12 cellular contexts compared by ENCODE assay signal in the genomic region with DNA sequence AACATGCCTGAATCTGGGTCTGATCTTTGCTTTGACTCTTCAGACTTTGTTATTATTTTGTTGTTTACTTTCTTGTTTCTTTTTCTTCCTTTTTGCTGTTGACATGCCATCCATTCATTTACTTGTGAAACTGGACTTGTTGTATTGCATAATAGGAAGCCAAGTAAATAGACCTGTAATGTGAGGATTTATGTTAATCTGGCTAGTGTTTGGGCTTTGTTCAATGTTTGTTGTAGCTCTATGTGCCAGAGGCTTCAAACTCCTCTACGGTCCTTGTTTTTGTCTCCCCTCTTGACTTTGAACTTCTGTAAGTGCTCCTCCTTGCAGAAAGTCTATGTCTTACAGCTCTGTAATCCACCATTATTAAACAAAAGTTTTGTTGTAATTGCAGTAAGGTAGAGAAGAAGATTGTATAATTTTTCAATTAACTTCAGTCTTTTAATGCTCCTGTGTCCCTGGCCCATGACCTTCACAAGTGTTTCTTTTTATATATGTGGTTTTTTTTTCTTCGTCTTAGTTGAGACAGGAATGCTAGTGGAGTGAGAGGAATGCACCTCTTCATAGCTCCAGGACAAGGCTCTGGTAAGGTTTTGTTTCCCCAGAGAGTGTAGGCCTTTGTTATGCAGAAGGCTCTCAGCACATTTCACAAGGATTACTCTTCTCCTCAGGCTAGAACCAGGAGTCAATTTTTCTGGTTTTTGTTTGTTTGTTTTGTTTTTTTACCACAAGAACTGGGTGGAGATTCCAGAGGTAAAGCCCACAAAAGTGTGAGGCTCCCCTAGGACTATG.
DNase-seq lines count a peak whose midpoint lies in the region; ATAC-seq and TF ChIP-seq lines count a peak whose summit lies in the region.
"Had no signal": no experiment of that assay in that cellular context is flagged by ENCODE, and none has a peak within 500 bp of the region (broad histone marks: within the 10 kb centered on the region; RNA-seq: fewer than 3 reads in every experiment).

No MANE protein-coding gene starts in this region.

- no peak for TF ChIP-seq CTCF in astrocyte of the spinal cord (IDR thresholded peaks at IDR 0.05; ENCODE audit: low read depth, low read length)

- peaks cover 13% of the 10 kb centered on the region for H3K9me3 ChIP-seq in HAP-1
- H3K9me3 ChIP-seq: colonic mucosa had no signal

- ATAC-seq in HG03196 (IDR thresholded peaks at IDR 0.05; ENCODE audit: unreplicated experiment) = no peak

- H3K4me1 ChIP-seq in HAP-1 = peaks cover 33% of the 10 kb centered on the region
- H3K4me1 ChIP-seq: colonic mucosa had no signal

- no peaks in the 10 kb centered on the region for H3K27me3 ChIP-seq in HAP-1 (ENCODE audit: low read depth)
- H3K27me3 ChIP-seq: colonic mucosa had no signal

- in situ Hi-C loops in HAP-1 (cut with MboI; ENCODE audit: low sequenced_read_pairs) = loop anchor here (10.0 kb wide), 1 partner anchor 1061 kb away; a partner anchor contains a TSS
- in situ Hi-C loops in astrocyte of the spinal cord (cut with HindIII; ENCODE audit: low sequenced_read_pairs) = no loop called here

- DNase-seq in HAP-1 (ENCODE audit: low spot score in 2 of 2) (peak; percentile 85 to 100), astrocyte of the spinal cord (ENCODE audit: low read depth, low spot score) (peak; percentile 86), iPS DF 4.7 (ENCODE audit: extremely low read depth, low spot score) (peak; percentile 69), skeletal muscle cell (ENCODE audit: low read depth) (peak; percentile 86), NCI-H1694 (lab: John Stamatoyannopoulos, UW) (no peak), SKM-1 treated with dmso at 0.1 percent for 144 hours (lab: John Stamatoyannopoulos, UW; ENCODE audit: unreplicated experiment) (no peak), germinal center (ENCODE audit: low spot score) (no peak)
- DNase-seq: activated T-cell treated with anti-CD3 and anti-CD28 coated beads, Interleukin-2, amount 50 U/mL, for 48 hours; colonic mucosa; immature natural killer cell; NCI-H1436 had no signal

- no peaks in the 10 kb centered on the region for H3K36me3 ChIP-seq in HAP-1 (replicated peaks)
- H3K36me3 ChIP-seq: colonic mucosa had no signal

- H3K4me3 ChIP-seq in HAP-1 (no peak overlapping the region), astrocyte of the spinal cord (ENCODE audit: low read depth, low read length) (no peak overlapping the region), skeletal muscle cell (ENCODE audit: low read depth, low read length) (no peak overlapping the region)
- H3K4me3 ChIP-seq: colonic mucosa had no signal

Comparison
In these comparisons a context has a peak if more than half of its experiments do, and no peak if none do; other contexts are left out.
1. DNase-seq: peak in HAP-1 (2 of 2), astrocyte of the spinal cord (single experiment), iPS DF 4.7 (single experiment) and skeletal muscle cell (single experiment); none in NCI-H1694 (single experiment), SKM-1 treated with dmso at 0.1 percent for 144 hours (single experiment) and germinal center (single experiment).